In the genomic region with DNA sequence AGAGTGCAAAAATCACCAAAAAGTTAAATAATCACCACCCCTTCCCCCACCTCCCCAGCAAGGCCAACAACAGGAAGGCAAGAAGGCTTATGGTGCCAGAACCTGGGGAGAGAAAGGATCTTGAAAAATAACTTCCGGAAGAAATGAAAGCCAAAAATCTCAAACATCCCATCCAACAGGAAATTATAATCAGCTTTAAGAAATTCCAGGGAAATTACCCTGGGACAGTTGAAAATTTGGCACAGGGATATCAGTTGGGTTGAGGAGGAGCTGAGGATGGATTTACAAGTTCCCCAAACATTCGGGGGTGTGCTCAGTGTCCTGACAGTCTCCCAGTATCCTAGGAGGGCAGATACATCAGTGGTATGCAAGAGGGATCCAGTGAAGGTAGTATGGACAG, we compare ENCODE assay signal across 25 cellular contexts.
"Had no signal": no experiment of that assay in that cellular context is flagged by ENCODE, and none has a peak within 500 bp of the region (broad histone marks: within the 10 kb centered on the region; RNA-seq: fewer than 3 reads in every experiment).

No MANE protein-coding gene starts in this region.

- H3K4me3 Mint-ChIP-seq: activated B cell treated with CpG ODN at 0.5 μM for 24 hours; activated CD4-positive, alpha-beta memory T cell treated with anti-CD3 and anti-CD28 coated beads for 36 hours; activated CD4-positive, alpha-beta T cell treated with anti-CD3 and anti-CD28 coated beads, Interleukin-2, amount 10 ng/mL, durations not matched to agents 24 days and 14 days; activated naive CD4-positive, alpha-beta T cell treated with anti-CD3 and anti-CD28 coated beads, Interleukin-2, amount 10 ng/mL, durations not matched to agents 7 days and 5 days; activated naive CD8-positive, alpha-beta T cell treated with anti-CD3 and anti-CD28 coated beads for 36 hours; activated T-cell treated with anti-CD3 and anti-CD28 coated beads, Interleukin-2, amount 50 U/mL, for 4 hours; T-helper 17 cell had no signal

- H3K4me2 ChIP-seq: KMS-11 had no signal

- H3K4me1 Mint-ChIP-seq: activated B cell treated with CpG ODN at 0.5 μM for 24 hours, T-helper 17 cell had no signal

- H3K36me3 ChIP-seq: brain microvascular endothelial cell, cardiac muscle cell, Peyer's patch had no signal

- H3K27ac ChIP-seq: brain microvascular endothelial cell, cardiac muscle cell, KMS-11, Peyer's patch, RWPE1 had no signal

- H3K4me3 ChIP-seq: cardiac muscle cell, Peyer's patch had no signal

- H3K9me3 Mint-ChIP-seq: activated B cell treated with CpG ODN at 0.5 μM for 24 hours; activated CD4-positive, alpha-beta memory T cell treated with anti-CD3 and anti-CD28 coated beads for 36 hours; activated CD4-positive, alpha-beta T cell treated with anti-CD3 and anti-CD28 coated beads, Interleukin-2, amount 10 ng/mL, durations not matched to agents 24 days and 14 days; activated naive CD4-positive, alpha-beta T cell treated with anti-CD3 and anti-CD28 coated beads, Interleukin-2, amount 10 ng/mL, durations not matched to agents 7 days and 5 days; activated naive CD8-positive, alpha-beta T cell treated with anti-CD3 and anti-CD28 coated beads for 36 hours; activated T-cell treated with anti-CD3 and anti-CD28 coated beads, Interleukin-2, amount 50 U/mL, for 4 hours had no signal

- H3K27ac Mint-ChIP-seq: activated B cell treated with CpG ODN at 0.5 μM for 24 hours; activated CD4-positive, alpha-beta memory T cell treated with anti-CD3 and anti-CD28 coated beads for 36 hours; activated CD4-positive, alpha-beta T cell treated with anti-CD3 and anti-CD28 coated beads, Interleukin-2, amount 10 ng/mL, durations not matched to agents 24 days and 14 days; activated naive CD4-positive, alpha-beta T cell treated with anti-CD3 and anti-CD28 coated beads, Interleukin-2, amount 10 ng/mL, durations not matched to agents 7 days and 5 days; activated naive CD8-positive, alpha-beta T cell treated with anti-CD3 and anti-CD28 coated beads for 36 hours; T-helper 17 cell had no signal

- H3K27me3 ChIP-seq: brain microvascular endothelial cell, cardiac muscle cell, Peyer's patch had no signal

- H3K9me3 ChIP-seq: Peyer's patch had no signal

- DNase-seq: activated B cell treated with CpG ODN at 0.5 μM for 24 hours; activated CD4-positive, alpha-beta memory T cell treated with anti-CD3 and anti-CD28 coated beads for 36 hours; activated CD4-positive, alpha-beta T cell treated with anti-CD3 and anti-CD28 coated beads for 1 hour; activated CD4-positive, alpha-beta T cell treated with anti-CD3 and anti-CD28 coated beads, Interleukin-2, amount 10 ng/mL, durations not matched to agents 24 days and 14 days; activated CD8-positive, alpha-beta memory T cell treated with anti-CD3 and anti-CD28 coated beads for 24 hours; activated gamma-delta T cell; activated naive CD4-positive, alpha-beta T cell treated with anti-CD3 and anti-CD28 coated beads, Interleukin-2, amount 10 ng/mL, durations not matched to agents 7 days and 5 days; activated naive CD8-positive, alpha-beta T cell treated with anti-CD3 and anti-CD28 coated beads for 36 hours; activated T-cell treated with anti-CD3 and anti-CD28 coated beads, Interleukin-2, amount 50 U/mL, for 4 hours; brain microvascular endothelial cell; NCI-H1092; NCI-H1417 treated with DMSO at 0.1 percent for 48 hours; NCI-H1694; NCI-H2029; NCI-H2107; NCI-H510A treated with DMSO at 0.1 percent for 48 hours; NCI-H69; NK-92 treated with Interleukin-12 subunit alpha and Interleukin-12 subunit beta, amount 100 ng/mL, for 24 hours; Peyer's patch; SHP77 treated with DMSO at 0.1 percent for 48 hours; T-helper 17 cell; T-helper 9 cell had no signal

- ATAC-seq: activated T-cell treated with anti-CD3 and anti-CD28 coated beads, Interleukin-2, amount 50 U/mL, for 4 hours; T-helper 17 cell had no signal

- H3K36me3 Mint-ChIP-seq: activated CD4-positive, alpha-beta memory T cell treated with anti-CD3 and anti-CD28 coated beads for 36 hours; activated naive CD4-positive, alpha-beta T cell treated with anti-CD3 and anti-CD28 coated beads, Interleukin-2, amount 10 ng/mL, durations not matched to agents 7 days and 5 days; activated naive CD8-positive, alpha-beta T cell treated with anti-CD3 and anti-CD28 coated beads for 36 hours had no signal

- H3K9ac ChIP-seq: KMS-11 had no signal
